ENCODE assay signal across 8 cellular contexts in genomic region chr17:45341389-45342158, GRCh38. TPM values are rescaled to one million over a fixed set of nuclear protein-coding genes. Genes with fewer than 3 reads are reported as not detected.
DNase-seq lines count a peak whose midpoint lies in the region; ATAC-seq and TF ChIP-seq lines count a peak whose summit lies in the region.

No MANE protein-coding gene starts in this region.

- no peaks in the 10 kb centered on the region for H3K9me3 ChIP-seq in sigmoid colon

- no peak for TF ChIP-seq EP300 in sigmoid colon (IDR thresholded peaks at IDR 0.05)

- no peak for TF ChIP-seq POLR2A in sigmoid colon (IDR thresholded peaks at IDR 0.05)

- H3K36me3 ChIP-seq in sigmoid colon: no peaks in the 10 kb centered on the region

- H3K4me3 ChIP-seq in sigmoid colon: no peak overlapping the region

- DNase-seq in GOT3 (lab: John Stamatoyannopoulos, UW): peak; percentile 53
- peak; percentile 71 for DNase-seq in SK-MEL-5 (ENCODE audit: low read depth, low spot score)
- DNase-seq in Right ventricle myocardium superior: peak; percentile 87
- peak; percentile 68 for DNase-seq in sigmoid colon
- DNase-seq in NCI-H524 (lab: John Stamatoyannopoulos, UW): no peak
- DNase-seq in Ammon's horn (ENCODE audit: low spot score): no peak

- intact Hi-C loops in Right ventricle myocardium superior (cut with DNase I) (no loop called here), sigmoid colon (cut with DNase I) (no loop called here)

- peak; percentile 44 for ATAC-seq in Right ventricle myocardium superior (ENCODE audit: poor library complexity)
- ATAC-seq in GM21619 (IDR thresholded peaks at IDR 0.05; ENCODE audit: unreplicated experiment): no peak
- no peak for ATAC-seq in GM21447 (IDR thresholded peaks at IDR 0.05; ENCODE audit: unreplicated experiment)

- WGBS in sigmoid colon, 2 donors: 68 to 71% methylated on average over 14 of the region's 14 CpGs

- no peak for TF ChIP-seq CTCF in sigmoid colon (IDR thresholded peaks at IDR 0.05)

- H3K4me1 ChIP-seq in sigmoid colon: peaks cover 0 to 19% (median 11%) of the 10 kb centered on the region in 4 donors

- H3K27me3 ChIP-seq in sigmoid colon: no peaks in the 10 kb centered on the region

- peak overlapping the region in 3 of 4 donors; percentile 37 to 40 (median 37) for H3K27ac ChIP-seq in sigmoid colon

- in situ Hi-C loops in SK-MEL-5 (cut with HindIII; ENCODE audit: low pct_unique_long_range_greater_than_20kb, low sequenced_read_pairs): no loop called here

RNA-seq across cellular contexts. Expression of gene MAP3K14, which starts 24.8 kb away (rescaled TPM):
- total RNA-seq in SK-MEL-5 (2014; rRNA removed; shearing (Covaris generic)): 1.3 TPM in 2 replicates
- polyA plus RNA-seq in SK-MEL-5 (2015; cell fraction: cytosol; rRNA removed): 5.0 and 6.8 TPM in 2 replicates
- polyA plus RNA-seq in SK-MEL-5 (2015; cell fraction: nucleus; rRNA removed): 10.1 and 12.8 TPM in 2 replicates
- total RNA-seq in Right ventricle myocardium superior: 12.2 TPM
- total RNA-seq in sigmoid colon: 10 to 100 TPM in 3 of 4 donors, 1 to 10 TPM in 1; 9.2 to 28.5 (median 14.1) TPM
- 10 to 100 TPM in 1 of 3 donors, 1 to 10 TPM in 2; 7.2 to 20.8 (median 9.0) TPM for polyA plus RNA-seq in sigmoid colon

Comparison
In these comparisons a context has a peak if more than half of its experiments do, and no peak if none do; other contexts are left out.
1. DNase-seq: peak in GOT3 (single experiment), SK-MEL-5 (single experiment), Right ventricle myocardium superior (single experiment) and sigmoid colon (single experiment); none in NCI-H524 (0 of 2) and Ammon's horn (single experiment).